8 cellular contexts compared by ENCODE assay signal in genomic region chr14:24139272-24139934, GRCh38. TPM values are rescaled to one million over a fixed set of nuclear protein-coding genes. Genes with fewer than 3 reads are reported as not detected.
A peak's percentile ranks its signal among the peaks of the same experiment; 100 is the strongest.
DNase-seq lines count a peak whose midpoint lies in the region; TF ChIP-seq lines count a peak whose summit lies in the region.

No MANE protein-coding gene starts in this region.

- peaks cover 34% of the 10 kb centered on the region for H3K4me1 Mint-ChIP-seq in osteocyte (ENCODE audit: unreplicated experiment)

- H3K9me3 ChIP-seq in mammary epithelial cell (replicated peaks; ENCODE audit: insufficient read depth, low read length) (no peaks in the 10 kb centered on the region), Peyer's patch (no peaks in the 10 kb centered on the region)

- no peak overlapping the region for H3K27ac ChIP-seq in mammary epithelial cell (ENCODE audit: insufficient read depth, low read depth, low read length)
- no peak overlapping the region for H3K27ac ChIP-seq in Peyer's patch

- BruUV-seq in mammary epithelial cell (replicated peaks; lab: Mats Ljungman, UMichigan): no TSS peak

- H3K27me3 ChIP-seq in mammary epithelial cell (ENCODE audit: insufficient read depth, low read length) (no peaks in the 10 kb centered on the region), Peyer's patch (no peaks in the 10 kb centered on the region)

- dilution Hi-C loops in mammary epithelial cell (cut with HindIII; ENCODE audit: low sequenced_read_pairs): no loop called here

- H3K4me3 ChIP-seq in GM08714 (ENCODE audit: low read length) (peak overlapping the region; percentile 15; the same call in 1 of the 2 replicates), LNCaP clone FGC (ENCODE audit: low read depth, low read length) (peak overlapping the region; percentile 89), mammary epithelial cell (replicated peaks in 1 of 3; ENCODE audit: insufficient read depth in 1 of 3, low read depth in 2 of 3, low read length in 3 of 3) (peak overlapping the region in 2 of 3 experiments; percentile 13 to 70), Peyer's patch (peak overlapping the region in 2 of 4 donors; percentile 24 to 84)

- no peaks in the 10 kb centered on the region for H3K27me3 Mint-ChIP-seq in osteocyte (ENCODE audit: unreplicated experiment)

- H3K36me3 Mint-ChIP-seq in osteocyte (ENCODE audit: unreplicated experiment): peaks cover 21% of the 10 kb centered on the region

- H3K4me3 Mint-ChIP-seq in osteocyte (ENCODE audit: unreplicated experiment): peak overlapping the region; percentile 42

- in situ Hi-C loops in mammary epithelial cell (cut with MboI; ENCODE audit: low sequenced_read_pairs in 2 of 2): no loop called here

- H3K79me2 ChIP-seq in mammary epithelial cell (ENCODE audit: insufficient read depth, low read length): peaks cover 46% of the 10 kb centered on the region

- no peaks in the 10 kb centered on the region for H4K20me1 ChIP-seq in mammary epithelial cell (ENCODE audit: insufficient read depth, low read length)

- H3K4me1 ChIP-seq in mammary epithelial cell (ENCODE audit: insufficient read depth, low read length) (peaks cover 26% of the 10 kb centered on the region), Peyer's patch (peaks cover 0 to 65% (median 17%) of the 10 kb centered on the region in 4 donors)

- no peak overlapping the region for H2AFZ ChIP-seq in mammary epithelial cell (ENCODE audit: low read depth, low read length)

- intact Hi-C loops in mammary epithelial cell (cut with micrococcal nuclease): no loop called here

- peak overlapping the region; percentile 41 for H3K27ac Mint-ChIP-seq in osteocyte (ENCODE audit: unreplicated experiment)

- H3K36me3 ChIP-seq in mammary epithelial cell (ENCODE audit: insufficient read depth, low read length) (peaks cover 7% of the 10 kb centered on the region), Peyer's patch (peaks cover 0 to 22% (median 3%) of the 10 kb centered on the region in 3 donors)

- H3K9ac ChIP-seq in mammary epithelial cell (ENCODE audit: insufficient read depth, low read length): no peak overlapping the region

- CTCF ChIA-PET in mammary epithelial cell (lab: Charles Lee; ENCODE audit: low non-redundant PET): no interaction called here

- TF ChIP-seq POLR2A in Peyer's patch (IDR thresholded peaks at IDR 0.05): no peak

- no peak for TF ChIP-seq CTCF in LNCaP clone FGC (IDR thresholded peaks at IDR 0.05; ENCODE audit: control insufficient read depth, extremely low read depth, insufficient read depth)
- no peak for TF ChIP-seq CTCF in mammary epithelial cell (conservative IDR thresholded peaks at IDR 0.05 in 1 of 2, IDR thresholded peaks at IDR 0.05 in 1 of 2; ENCODE audit: extremely low read depth in 1 of 2, insufficient read depth in 1 of 2, low read depth in 1 of 2, low read length in 2 of 2)
- TF ChIP-seq CTCF in osteocyte (IDR thresholded peaks at IDR 0.05): no peak
- TF ChIP-seq CTCF in Peyer's patch (IDR thresholded peaks at IDR 0.05): no peak
- no peak for TF ChIP-seq CTCF in GM10266 (IDR thresholded peaks at IDR 0.05; ENCODE audit: control insufficient read depth, insufficient read depth, low read depth, missing control alignments)

- WGBS in mammary epithelial cell (ENCODE audit: low coverage, missing lambda C conversion rate): 94% methylated on average over 5 of the region's 9 CpGs

- no peaks in the 10 kb centered on the region for H3K9me3 Mint-ChIP-seq in osteocyte (ENCODE audit: unreplicated experiment)

- peak overlapping the region; percentile 87 for H3K4me2 ChIP-seq in mammary epithelial cell (ENCODE audit: insufficient read depth, low read depth, low read length)

- DNase-seq in LNCaP clone FGC (ENCODE audit: low read depth) (no peak), mammary epithelial cell (no peak), osteocyte (ENCODE audit: extremely low spot score, unreplicated experiment) (no peak), Peyer's patch (no peak), NCI-H146 (lab: John Stamatoyannopoulos, UW) (no peak), putamen (ENCODE audit: low spot score) (no peak), GM10266 (ENCODE audit: extremely low spot score) (no peak)

RNA-seq across cellular contexts. Expression of gene EMC9, which starts 2.0 kb away (rescaled TPM):
- 10 to 100 TPM in 1 of 2 donors, 1 to 10 TPM in 1; 9.0 to 20.5 TPM for total RNA-seq in mammary epithelial cell
- 19.6 TPM for polyA plus RNA-seq in mammary epithelial cell
- polyA minus RNA-seq in mammary epithelial cell: 1.8 TPM
- total RNA-seq in osteocyte: 13.6 and 15.6 TPM in 2 replicates
- 10 to 100 TPM in 3 of 4 donors, 1 to 10 TPM in 1; 7.4 to 38.7 (median 34.0) TPM for total RNA-seq in Peyer's patch

RNA-seq across cellular contexts. Expression of gene PSME1, which starts 3.4 kb away (rescaled TPM):
- total RNA-seq in mammary epithelial cell (10 to 100 TPM; 35.8 to 85.1 TPM), osteocyte (154 and 156 TPM in 2 replicates), Peyer's patch (100 to 1,000 TPM; 114 to 289 (median 200) TPM)
- polyA plus RNA-seq in mammary epithelial cell: 83.9 TPM
- 82.8 TPM for polyA minus RNA-seq in mammary epithelial cell

RNA-seq across cellular contexts. Expression of gene PSME2, which starts 7.0 kb away (rescaled TPM):
- total RNA-seq in mammary epithelial cell (10 to 100 TPM; 33.7 to 96.3 TPM), osteocyte (86.2 and 91.8 TPM in 2 replicates), Peyer's patch (100 to 1,000 TPM; 119 to 258 (median 162) TPM)
- 99.2 TPM for polyA plus RNA-seq in mammary epithelial cell
- polyA minus RNA-seq in mammary epithelial cell: 61.9 TPM

RNA-seq across cellular contexts. Expression of gene RNF31, which starts 7.9 kb away (rescaled TPM):
- total RNA-seq in mammary epithelial cell: 10 to 100 TPM; 35.3 to 52.1 TPM
- 14.4 TPM for polyA plus RNA-seq in mammary epithelial cell
- 189 TPM for polyA minus RNA-seq in mammary epithelial cell
- total RNA-seq in osteocyte: 65.9 and 66.5 TPM in 2 replicates
- 10 to 100 TPM; 46.4 to 90.8 (median 71.1) TPM for total RNA-seq in Peyer's patch

RNA-seq across cellular contexts. Expression of gene FITM1, which starts 8.9 kb away (rescaled TPM):
- total RNA-seq in mammary epithelial cell (under 1 TPM in 1 of 2 donors, not detected in 1; 0.33 TPM), osteocyte (0.63 and 0.73 TPM in 2 replicates), Peyer's patch (10 to 100 TPM in 1 of 4 donors, 1 to 10 TPM in 2, not detected in 1; 2.6 to 11.3 (median 3.9) TPM)
- polyA plus RNA-seq in mammary epithelial cell: 0.08 TPM
- polyA minus RNA-seq in mammary epithelial cell: not detected
